In the genomic region with DNA sequence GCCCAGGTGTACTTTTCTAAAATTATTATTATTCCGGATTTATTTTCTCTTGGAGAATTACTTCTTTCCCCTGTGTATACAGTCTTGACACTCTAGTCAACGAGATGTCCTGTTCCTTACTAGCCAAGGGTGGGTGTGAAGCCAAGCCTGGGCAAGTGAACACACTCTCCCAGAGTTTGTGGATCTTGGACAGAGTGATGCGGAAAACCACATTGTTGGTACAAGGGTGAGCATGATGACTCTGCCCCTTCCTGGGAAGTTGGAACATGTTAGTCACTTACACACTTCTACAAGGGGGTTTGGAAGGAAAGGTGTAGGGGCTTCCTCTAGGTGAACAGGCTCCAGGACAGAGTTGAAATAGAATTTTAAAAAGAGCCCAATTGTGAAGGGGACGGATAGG, we compare ENCODE assay signal across 20 cellular contexts. TPM values are rescaled to one million over a fixed set of nuclear protein-coding genes. Genes with fewer than 3 reads are reported as not detected.
DNase-seq lines count a peak whose midpoint lies in the region; ATAC-seq and TF ChIP-seq lines count a peak whose summit lies in the region.
"Had no signal": no experiment of that assay in that cellular context is flagged by ENCODE, and none has a peak within 500 bp of the region (broad histone marks: within the 10 kb centered on the region; RNA-seq: fewer than 3 reads in every experiment).

No MANE protein-coding gene starts in this region.

- no peak overlapping the region for H3K4me3 Mint-ChIP-seq in stimulated activated naive B cell treated with anti-CD40 and anti-IgM and Interleukin-4, amounts not matched to agents 10 μg/mL and 1 μg/mL and 100 μg/mL, for 72 hours
- H3K4me3 Mint-ChIP-seq in immature natural killer cell: no peak overlapping the region
- H3K4me3 Mint-ChIP-seq: activated naive CD4-positive, alpha-beta T cell treated with anti-CD3 and anti-CD28 coated beads, Interleukin-2, amount 50 U/mL, for 24 hours; activated T-cell treated with anti-CD3 and anti-CD28 coated beads, Interleukin-2, amount 50 U/mL, for 72 hours; stimulated activated naive CD8-positive, alpha-beta T cell treated with anti-CD3 and anti-CD28 coated beads, Interleukin-15, Interleukin-2, amounts not matched to agents 100 ng/mL and 50 ng/mL, for 24 hours had no signal

- H3K36me3 Mint-ChIP-seq in stimulated activated naive B cell treated with anti-CD40 and anti-IgM and Interleukin-4, amounts not matched to agents 10 μg/mL and 1 μg/mL and 100 μg/mL, for 72 hours: no peaks in the 10 kb centered on the region
- no peaks in the 10 kb centered on the region for H3K36me3 Mint-ChIP-seq in immature natural killer cell
- H3K36me3 Mint-ChIP-seq: activated naive CD4-positive, alpha-beta T cell treated with anti-CD3 and anti-CD28 coated beads, Interleukin-2, amount 50 U/mL, for 24 hours had no signal

- H3K4me3 ChIP-seq in astrocyte of the spinal cord (ENCODE audit: low read depth, low read length) (no peak overlapping the region), fibroblast of the aortic adventitia (ENCODE audit: low read depth, low read length) (no peak overlapping the region)
- H3K4me3 ChIP-seq: HAP-1, mucosa of descending colon, skin epidermis had no signal

- no peaks in the 10 kb centered on the region for H3K9me3 Mint-ChIP-seq in stimulated activated naive B cell treated with anti-CD40 and anti-IgM and Interleukin-4, amounts not matched to agents 10 μg/mL and 1 μg/mL and 100 μg/mL, for 72 hours
- H3K9me3 Mint-ChIP-seq in immature natural killer cell: no peaks in the 10 kb centered on the region
- H3K9me3 Mint-ChIP-seq: activated naive CD4-positive, alpha-beta T cell treated with anti-CD3 and anti-CD28 coated beads, Interleukin-2, amount 50 U/mL, for 24 hours; activated T-cell treated with anti-CD3 and anti-CD28 coated beads, Interleukin-2, amount 50 U/mL, for 72 hours; stimulated activated naive CD8-positive, alpha-beta T cell treated with anti-CD3 and anti-CD28 coated beads, Interleukin-15, Interleukin-2, amounts not matched to agents 100 ng/mL and 50 ng/mL, for 24 hours had no signal

- no peak for ATAC-seq in stimulated activated naive B cell treated with anti-CD40 and anti-IgM and Interleukin-4, amounts not matched to agents 10 μg/mL and 1 μg/mL and 100 μg/mL, for 72 hours (replicated peaks)
- ATAC-seq: activated T-cell treated with anti-CD3 and anti-CD28 coated beads, Interleukin-2, amount 50 U/mL, for 72 hours; left lobe of liver; mucosa of descending colon had no signal

- TF ChIP-seq CTCF in astrocyte of the spinal cord (IDR thresholded peaks at IDR 0.05; ENCODE audit: low read depth, low read length): no peak
- TF ChIP-seq CTCF in fibroblast of the aortic adventitia (IDR thresholded peaks at IDR 0.05; ENCODE audit: insufficient read depth, low read length): no peak

- H3K4me1 Mint-ChIP-seq in stimulated activated naive B cell treated with anti-CD40 and anti-IgM and Interleukin-4, amounts not matched to agents 10 μg/mL and 1 μg/mL and 100 μg/mL, for 72 hours: peaks cover 14 to 27% of the 10 kb centered on the region in 2 donors
- H3K4me1 Mint-ChIP-seq in immature natural killer cell: peaks cover 17 to 18% of the 10 kb centered on the region in 2 donors

- H3K27me3 Mint-ChIP-seq in stimulated activated naive B cell treated with anti-CD40 and anti-IgM and Interleukin-4, amounts not matched to agents 10 μg/mL and 1 μg/mL and 100 μg/mL, for 72 hours: peaks cover 4 to 8% of the 10 kb centered on the region in 2 donors
- no peaks in the 10 kb centered on the region for H3K27me3 Mint-ChIP-seq in immature natural killer cell (ENCODE audit: low read depth in 3 of 3)
- H3K27me3 Mint-ChIP-seq: activated naive CD4-positive, alpha-beta T cell treated with anti-CD3 and anti-CD28 coated beads, Interleukin-2, amount 50 U/mL, for 24 hours had no signal

- in situ Hi-C loops in astrocyte of the spinal cord (cut with HindIII; ENCODE audit: low sequenced_read_pairs): no loop called here

- DNase-seq in HT1080 (ENCODE audit: low read depth) (peak; percentile 84), astrocyte of the spinal cord (ENCODE audit: low read depth, low spot score) (peak; percentile 85), fibroblast of the aortic adventitia (ENCODE audit: low read depth) (peak; percentile 46), MV-4-11 (lab: John Stamatoyannopoulos, UW) (no peak), immature natural killer cell (no peak), medulla oblongata (ENCODE audit: extremely low spot score) (no peak), NCI-H2107 treated with DMSO at 0.1 percent for 48 hours (lab: John Stamatoyannopoulos, UW; ENCODE audit: unreplicated experiment) (no peak)
- no peak for DNase-seq in stimulated activated naive B cell treated with anti-CD40 and anti-IgM and Interleukin-4, amounts not matched to agents 10 μg/mL and 1 μg/mL and 100 μg/mL, for 72 hours
- DNase-seq: activated CD4-positive, alpha-beta T cell treated with anti-CD3 and anti-CD28 coated beads for 1 hour; activated T-cell treated with anti-CD3 and anti-CD28 coated beads, Interleukin-2, amount 50 U/mL, for 72 hours; AML-193; DMS79 treated with DMSO at 0.1 percent for 48 hours; mucosa of descending colon; NCI-H1092 treated with DMSO at 0.1 percent for 48 hours had no signal

- H3K27ac Mint-ChIP-seq in stimulated activated naive B cell treated with anti-CD40 and anti-IgM and Interleukin-4, amounts not matched to agents 10 μg/mL and 1 μg/mL and 100 μg/mL, for 72 hours: peak overlapping the region; percentile 3
- no peak overlapping the region for H3K27ac Mint-ChIP-seq in immature natural killer cell
- H3K27ac Mint-ChIP-seq: activated naive CD4-positive, alpha-beta T cell treated with anti-CD3 and anti-CD28 coated beads, Interleukin-2, amount 50 U/mL, for 24 hours; activated T-cell treated with anti-CD3 and anti-CD28 coated beads, Interleukin-2, amount 50 U/mL, for 72 hours; stimulated activated naive CD8-positive, alpha-beta T cell treated with anti-CD3 and anti-CD28 coated beads, Interleukin-15, Interleukin-2, amounts not matched to agents 100 ng/mL and 50 ng/mL, for 24 hours had no signal

RNA-seq across cellular contexts. Expression of a gene that starts 20.0 kb away (rescaled TPM):
- not detected in 2 replicates for total RNA-seq in HT1080 (2014; rRNA removed; shearing (Covaris generic))
- polyA plus RNA-seq in HT1080 (2015; cell fraction: cytosol; rRNA removed): 0.02 TPM in 1 of 2 replicates, not detected in the other
- polyA plus RNA-seq in HT1080 (2015; cell fraction: nucleus; rRNA removed): not detected in 2 replicates
- total RNA-seq in fibroblast of the aortic adventitia (ENCODE audit: low replicate concordance): not detected in 2 replicates
- not detected for polyA plus RNA-seq in immature natural killer cell
- total RNA-seq: activated T-cell treated with anti-CD3 and anti-CD28 coated beads, Interleukin-2, amount 50 U/mL, for 72 hours; dermis microvascular lymphatic vessel endothelial cell; left lobe of liver; mucosa of descending colon had no signal

Comparison
In these comparisons a context has a peak if more than half of its experiments do, and no peak if none do; other contexts are left out.
1. DNase-seq: peak in HT1080 (single experiment), astrocyte of the spinal cord (single experiment) and fibroblast of the aortic adventitia (single experiment); none in stimulated activated naive B cell treated with anti-CD40 and anti-IgM and Interleukin-4, amounts not matched to agents 10 μg/mL and 1 μg/mL and 100 μg/mL, for 72 hours (single experiment), MV-4-11 (single experiment), immature natural killer cell (0 of 3), medulla oblongata (single experiment) and NCI-H2107 treated with DMSO at 0.1 percent for 48 hours (single experiment).